Comparison of ENCODE assay signal across 1 cellular context in genomic region chr12:6767301-6767591, GRCh38.
TF ChIP-seq lines count a peak whose summit lies in the region.

No MANE protein-coding gene starts in this region.

TF ChIP-seq in HepG2, 621 proteins besides CTCF, POLR2A, EP300 and RAD21 (continued from another document):
- TF ChIP-seq ZBTB49 (CRISPR knock-in tag; IDR thresholded peaks at IDR 0.05; ENCODE audit: borderline replicate concordance), result no peak
- peak; percentile 3; the same call in 1 of the 2 replicates for TF ChIP-seq PHF8 (CRISPR knock-in tag; IDR thresholded peaks at IDR 0.05)
- no peak for TF ChIP-seq SOX13 (IDR thresholded peaks at IDR 0.05)
- TF ChIP-seq SOX13 (CRISPR knock-in tag; conservative IDR thresholded peaks at IDR 0.05 in 1 of 2, IDR thresholded peaks at IDR 0.05 in 1 of 2), result no peak
- TF ChIP-seq ZFAT (CRISPR knock-in tag; conservative IDR thresholded peaks at IDR 0.05), result no peak
- no peak for TF ChIP-seq TFAP4 (IDR thresholded peaks at IDR 0.05; ENCODE audit: borderline replicate concordance, low read depth)
- no peak for TF ChIP-seq JUN (CRISPR knock-in tag; IDR thresholded peaks at IDR 0.05)
- no peak for TF ChIP-seq ZNF766 (CRISPR knock-in tag; IDR thresholded peaks at IDR 0.05; ENCODE audit: borderline replicate concordance)
- no peak for TF ChIP-seq UBTF (CRISPR knock-in tag; IDR thresholded peaks at IDR 0.05)
- TF ChIP-seq TFDP2 (CRISPR knock-in tag; IDR thresholded peaks at IDR 0.05), result no peak
- TF ChIP-seq FOSL2 (CRISPR knock-in tag; IDR thresholded peaks at IDR 0.05), result no peak
- no peak for TF ChIP-seq ZNF17 (CRISPR knock-in tag; IDR thresholded peaks at IDR 0.05)
- no peak for TF ChIP-seq AGO1 (IDR thresholded peaks at IDR 0.05; ENCODE audit: low read depth, low read length, poor library complexity, severe bottlenecking)
- no peak for TF ChIP-seq TAF1 (CRISPR knock-in tag; IDR thresholded peaks at IDR 0.05)
- no peak for TF ChIP-seq IRF1 (CRISPR knock-in tag; IDR thresholded peaks at IDR 0.05; ENCODE audit: low read depth)
- no peak for TF ChIP-seq ZC3H4 (CRISPR knock-in tag; IDR thresholded peaks at IDR 0.05; ENCODE audit: borderline replicate concordance)
- peak; percentile 86 for TF ChIP-seq AGO2 (optimal IDR thresholded peaks at IDR 0.05; ENCODE audit: low read depth, low read length)
- no peak for TF ChIP-seq POLR2AphosphoS5 (IDR thresholded peaks at IDR 0.05; ENCODE audit: low read depth, low read length)
- TF ChIP-seq MIER3 (CRISPR knock-in tag; IDR thresholded peaks at IDR 0.05; ENCODE audit: borderline replicate concordance), result no peak
- peak; percentile 3 for TF ChIP-seq RBM39 (IDR thresholded peaks at IDR 0.05; ENCODE audit: low read depth, low read length, poor library complexity, severe bottlenecking)
- no peak for TF ChIP-seq NFIC (IDR thresholded peaks at IDR 0.05; ENCODE audit: low read length)
- no peak; the same call in 1 of the 2 replicates for TF ChIP-seq SMYD3 (CRISPR knock-in tag; IDR thresholded peaks at IDR 0.05)
- peak in 1 of 2 experiments; percentile 17; a peak in 1 of 4 replicates for TF ChIP-seq ATF4 (CRISPR knock-in tag; IDR thresholded peaks at IDR 0.05)
- peak; percentile 15 for TF ChIP-seq HNRNPLL (IDR thresholded peaks at IDR 0.05; ENCODE audit: low read depth, low read length, poor library complexity, severe bottlenecking)
- no peak for TF ChIP-seq JDP2 (CRISPR knock-in tag; IDR thresholded peaks at IDR 0.05; ENCODE audit: borderline replicate concordance)
- no peak for TF ChIP-seq SYNCRIP (IDR thresholded peaks at IDR 0.05; ENCODE audit: insufficient read depth, low read depth, low read length)
- no peak for TF ChIP-seq ZNF878 (CRISPR knock-in tag; IDR thresholded peaks at IDR 0.05)
- no peak for TF ChIP-seq ATF2 (CRISPR knock-in tag; IDR thresholded peaks at IDR 0.05)
- no peak for TF ChIP-seq ZNF432 (CRISPR knock-in tag; IDR thresholded peaks at IDR 0.05; ENCODE audit: borderline replicate concordance)
- no peak for TF ChIP-seq ZMYM4 (CRISPR knock-in tag; IDR thresholded peaks at IDR 0.05)
- no peak for TF ChIP-seq DPF2 (CRISPR knock-in tag; IDR thresholded peaks at IDR 0.05; ENCODE audit: borderline replicate concordance, low read depth)
- no peak for TF ChIP-seq ZIK1 (CRISPR knock-in tag; IDR thresholded peaks at IDR 0.05; ENCODE audit: borderline replicate concordance, low read depth)
- no peak for TF ChIP-seq ZNF619 (CRISPR knock-in tag; IDR thresholded peaks at IDR 0.05)
- TF ChIP-seq MAFG (CRISPR knock-in tag; IDR thresholded peaks at IDR 0.05), result no peak
- no peak for TF ChIP-seq ZBTB43 (CRISPR knock-in tag; conservative IDR thresholded peaks at IDR 0.05)
- no peak for TF ChIP-seq ZBTB7B (CRISPR knock-in tag; IDR thresholded peaks at IDR 0.05)
